In genomic region chr5:127447822-127448221, GRCh38 we compare ENCODE assay signal across 21 cellular contexts.
A peak's percentile ranks its signal among the peaks of the same experiment; 100 is the strongest.
DNase-seq lines count a peak whose midpoint lies in the region; TF ChIP-seq lines count a peak whose summit lies in the region.
"Had no signal": no experiment of that assay in that cellular context is flagged by ENCODE, and none has a peak within 500 bp of the region (broad histone marks: within the 10 kb centered on the region; RNA-seq: fewer than 3 reads in every experiment).

No MANE protein-coding gene starts in this region.

- no peak overlapping the region for H2AFZ ChIP-seq in mesenchymal stem cell (ENCODE audit: low read depth, low read length)

- H2BK5ac ChIP-seq in mesenchymal stem cell (ENCODE audit: low read depth, low read length, poor library complexity, severe bottlenecking), result no peak overlapping the region

- H3K4me1 ChIP-seq in mesenchymal stem cell (ENCODE audit: control insufficient read depth, insufficient read depth, low read depth, low read length), result peaks cover 4% of the 10 kb centered on the region
- H3K4me1 ChIP-seq: gastroesophageal sphincter had no signal

- H3K4me2 ChIP-seq in mesenchymal stem cell (ENCODE audit: low read length, poor library complexity, severe bottlenecking), result no peak overlapping the region

- no peak overlapping the region for H4K8ac ChIP-seq in mesenchymal stem cell (ENCODE audit: low read length)

- no peak overlapping the region for H4K91ac ChIP-seq in mesenchymal stem cell (ENCODE audit: low read length)

- no peak overlapping the region for H3K27ac ChIP-seq in mesenchymal stem cell (ENCODE audit: low read length, poor library complexity, severe bottlenecking)
- H3K27ac ChIP-seq: gastroesophageal sphincter had no signal

- H3K14ac ChIP-seq in mesenchymal stem cell (ENCODE audit: low read length in 2 of 2), result no peak overlapping the region

- no peaks in the 10 kb centered on the region for H3K79me1 ChIP-seq in mesenchymal stem cell (replicated peaks; ENCODE audit: low read length, poor library complexity, severe bottlenecking)

- no peak overlapping the region for H2AK5ac ChIP-seq in mesenchymal stem cell (ENCODE audit: low read length, severe bottlenecking)

- H2BK15ac ChIP-seq in mesenchymal stem cell (ENCODE audit: low read depth, poor library complexity, severe bottlenecking), result no peak overlapping the region

- no peak overlapping the region for H2BK12ac ChIP-seq in mesenchymal stem cell (ENCODE audit: low read length in 2 of 2)

- no peak for TF ChIP-seq CTCF in choroid plexus epithelial cell (conservative IDR thresholded peaks at IDR 0.05; ENCODE audit: low read depth, low read length)

- H3K9me3 ChIP-seq in MG63, result no peaks in the 10 kb centered on the region
- H3K9me3 ChIP-seq in mesenchymal stem cell (ENCODE audit: control insufficient read depth, low read length), result no peaks in the 10 kb centered on the region
- H3K9me3 ChIP-seq: gastroesophageal sphincter had no signal

- 76% methylated on average over 7 of the region's 7 CpGs for WGBS in mesenchymal stem cell

- no peak overlapping the region for H3K9ac ChIP-seq in mesenchymal stem cell (ENCODE audit: low read length)

- H3K27me3 ChIP-seq in MG63, result peaks cover 13% of the 10 kb centered on the region
- H3K27me3 ChIP-seq in mesenchymal stem cell (ENCODE audit: control insufficient read depth in 1 of 2, insufficient read depth in 1 of 2, low read length in 2 of 2), result no peaks in the 10 kb centered on the region
- H3K27me3 ChIP-seq: gastroesophageal sphincter had no signal

- H2BK120ac ChIP-seq in mesenchymal stem cell (ENCODE audit: low read depth, low read length), result no peak overlapping the region

- H3K36me3 ChIP-seq in MG63, result no peaks in the 10 kb centered on the region
- H3K36me3 ChIP-seq in mesenchymal stem cell (ENCODE audit: control insufficient read depth in 1 of 2, insufficient read depth in 2 of 2, low read depth in 1 of 2, low read length in 2 of 2), result no peaks in the 10 kb centered on the region

- H3K18ac ChIP-seq in mesenchymal stem cell (ENCODE audit: low read depth in 1 of 2, low read length in 2 of 2), result no peak overlapping the region

- DNase-seq in Daoy (ENCODE audit: low read depth), result peak; percentile 57
- DNase-seq in MG63, result peak; percentile 24
- DNase-seq in choroid plexus epithelial cell (ENCODE audit: low read depth), result peak; percentile 70
- peak; percentile 46 for DNase-seq in mesenchymal stem cell
- no peak for DNase-seq in NCI-H69 (lab: John Stamatoyannopoulos, UW)
- DNase-seq in activated CD4-positive, alpha-beta T cell treated with anti-CD3 and anti-CD28 coated beads, Interleukin-2, amount 50 U/mL, for 48 hours, result no peak
- no peak for DNase-seq in NCI-H510A treated with DMSO at 0.1 percent for 48 hours (lab: John Stamatoyannopoulos, UW)
- no peak for DNase-seq in RKO (ENCODE audit: low spot score)
- DNase-seq: activated CD4-positive, alpha-beta T cell treated with anti-CD3 and anti-CD28 coated beads, Interleukin-2, amount 50 U/mL, for 1 hour; activated gamma-delta T cell treated with Interleukin-2 at 50 U/mL for 16 hours; anterior cingulate cortex; C1 segment of cervical spinal cord; cerebellar nuclear complex; left colon; midbrain; NCI-H1092; NCI-H2107; NCI-H526; SHP77 treated with DMSO at 0.1 percent for 48 hours had no signal

- H3K23ac ChIP-seq in mesenchymal stem cell (ENCODE audit: low read length in 2 of 2), result no peak overlapping the region

- H3K4ac ChIP-seq in mesenchymal stem cell (ENCODE audit: low read depth in 1 of 2, low read length in 2 of 2), result no peak overlapping the region

- no peak overlapping the region for H3K4me3 ChIP-seq in MG63
- H3K4me3 ChIP-seq in choroid plexus epithelial cell (ENCODE audit: low read depth, low read length), result no peak overlapping the region
- H3K4me3 ChIP-seq in mesenchymal stem cell (ENCODE audit: insufficient read depth in 1 of 2, low read depth in 1 of 2, low read length in 2 of 2), result no peak overlapping the region
- H3K4me3 ChIP-seq: gastroesophageal sphincter, K562 had no signal

Comparison
In these comparisons a context has a peak if more than half of its experiments do, and no peak if none do; other contexts are left out.
1. DNase-seq: peak in Daoy (single experiment), MG63 (single experiment), choroid plexus epithelial cell (single experiment) and mesenchymal stem cell (single experiment); none in NCI-H69 (single experiment), activated CD4-positive, alpha-beta T cell treated with anti-CD3 and anti-CD28 coated beads, Interleukin-2, amount 50 U/mL, for 48 hours (0 of 2), NCI-H510A treated with DMSO at 0.1 percent for 48 hours (single experiment) and RKO (single experiment).